Comparison of ENCODE assay signal across 11 cellular contexts in genomic region chr11:132177106-132177505, GRCh38.
DNase-seq lines count a peak whose midpoint lies in the region; ATAC-seq and TF ChIP-seq lines count a peak whose summit lies in the region.
"Had no signal": no experiment of that assay in that cellular context is flagged by ENCODE, and none has a peak within 500 bp of the region (broad histone marks: within the 10 kb centered on the region; RNA-seq: fewer than 3 reads in every experiment).

No MANE protein-coding gene starts in this region.

- in situ Hi-C loops in HAP-1 (cut with MboI; ENCODE audit: low sequenced_read_pairs) = no loop called here

- TF ChIP-seq CTCF in HFF-Myc (IDR thresholded peaks at IDR 0.05; ENCODE audit: low read depth, low read length, missing control alignments) (no peak), fibroblast of mammary gland (conservative IDR thresholded peaks at IDR 0.05; ENCODE audit: control insufficient read depth, insufficient read depth, low read depth, low read length) (no peak)

- H3K27ac ChIP-seq in SJCRH30 = no peak overlapping the region

- H3K36me3 ChIP-seq in SJCRH30 (no peaks in the 10 kb centered on the region), HAP-1 (replicated peaks) (no peaks in the 10 kb centered on the region)

- DNase-seq in HFF-Myc (ENCODE audit: extremely low read depth, low read depth) (peak; percentile 37), SJCRH30 (peak; percentile 2 to 55), fibroblast of mammary gland (ENCODE audit: low read depth) (peak; percentile 43), pulmonary artery endothelial cell (ENCODE audit: low read depth, low spot score) (peak; percentile 2), HAP-1 (ENCODE audit: low spot score in 2 of 2) (no peak), NCI-H226 (no peak), epidermal melanocyte (ENCODE audit: insufficient read length, low spot score) (no peak)
- DNase-seq: activated CD4-positive, CD25-positive, alpha-beta regulatory T cell treated with anti-CD3 and anti-CD28 coated beads, Interleukin-2, amount 50 U/mL, for 72 hours; activated naive CD8-positive, alpha-beta T cell treated with anti-CD3 and anti-CD28 coated beads, Interleukin-2, amount 50 U/mL, for 24 hours; hypothalamus had no signal

- no peak overlapping the region for H3K4me3 ChIP-seq in HFF-Myc (replicated peaks; ENCODE audit: low read depth, low read length)
- H3K4me3 ChIP-seq in SJCRH30 = no peak overlapping the region
- H3K4me3 ChIP-seq in fibroblast of mammary gland (ENCODE audit: control insufficient read depth, low read depth, low read length) = no peak overlapping the region
- H3K4me3 ChIP-seq in HAP-1 = no peak overlapping the region

- no peak for ATAC-seq in HG03139 (IDR thresholded peaks at IDR 0.05; ENCODE audit: unreplicated experiment)
- ATAC-seq: activated naive CD8-positive, alpha-beta T cell treated with anti-CD3 and anti-CD28 coated beads, Interleukin-2, amount 50 U/mL, for 24 hours had no signal

- H3K9me3 ChIP-seq in SJCRH30 (replicated peaks) (no peaks in the 10 kb centered on the region), HAP-1 (no peaks in the 10 kb centered on the region)

- H3K27me3 ChIP-seq in SJCRH30 (no peaks in the 10 kb centered on the region), HAP-1 (ENCODE audit: low read depth) (no peaks in the 10 kb centered on the region)

- H3K4me1 ChIP-seq in SJCRH30 (no peaks in the 10 kb centered on the region), HAP-1 (no peaks in the 10 kb centered on the region)

Comparison
In these comparisons a context has a peak if more than half of its experiments do, and no peak if none do; other contexts are left out.
1. DNase-seq: peak in HFF-Myc (single experiment), SJCRH30 (2 of 2), fibroblast of mammary gland (single experiment) and pulmonary artery endothelial cell (single experiment); none in HAP-1 (0 of 2), NCI-H226 (single experiment) and epidermal melanocyte (single experiment).